Comparison of ENCODE assay signal across 18 cellular contexts in genomic region chr6:89640804-89641203, GRCh38. TPM values are rescaled to one million over a fixed set of nuclear protein-coding genes. Genes with fewer than 3 reads are reported as not detected.
DNase-seq lines count a peak whose midpoint lies in the region; ATAC-seq and TF ChIP-seq lines count a peak whose summit lies in the region.
"Had no signal": no experiment of that assay in that cellular context is flagged by ENCODE, and none has a peak within 500 bp of the region (broad histone marks: within the 10 kb centered on the region; RNA-seq: fewer than 3 reads in every experiment).

No MANE protein-coding gene starts in this region.

- H3F3A ChIP-seq in GM23248 (ENCODE audit: insufficient read depth) (peaks cover 16% of the 10 kb centered on the region; the same call in 1 of the 2 replicates), neural progenitor cell (ENCODE audit: low read depth) (peaks cover 32% of the 10 kb centered on the region)

- H3K9me3 Mint-ChIP-seq in endothelial cell (ENCODE audit: unreplicated experiment), result no peaks in the 10 kb centered on the region
- H3K9me3 Mint-ChIP-seq in neural progenitor cell, result no peaks in the 10 kb centered on the region
- H3K9me3 Mint-ChIP-seq: central memory CD8-positive, alpha-beta T cell had no signal

- peak; percentile 63 for DNase-seq in GM23248
- DNase-seq in RPMI7951 (ENCODE audit: low read depth), result peak; percentile 48
- no peak for DNase-seq in endothelial cell (ENCODE audit: low spot score)
- DNase-seq in neural progenitor cell (ENCODE audit: low spot score), result no peak
- no peak for DNase-seq in DMS114 treated with DMSO at 0.1 percent for 48 hours (lab: John Stamatoyannopoulos, UW; ENCODE audit: unreplicated experiment)
- DNase-seq in 8988T, result no peak
- DNase-seq in NCI-H345 (lab: John Stamatoyannopoulos, UW), result no peak
- DNase-seq: activated CD8-positive, alpha-beta memory T cell treated with anti-CD3 and anti-CD28 coated beads for 24 hours; activated gamma-delta T cell treated with Interleukin-2 at 50 U/mL for 16 hours; head of caudate nucleus; NCI-H1048; stimulated activated CD4-positive, alpha-beta T cell treated with anti-CD3 and anti-CD28 coated beads, Interleukin-2, amount 100 ng/mL, for 24 hours; stimulated activated CD8-positive, alpha-beta memory T cell treated with anti-CD3 and anti-CD28 coated beads, Interleukin-4, amount 100 ng/mL, for 48 hours; thyroid gland had no signal

- no peak for TF ChIP-seq CTCF in endothelial cell (IDR thresholded peaks at IDR 0.05; ENCODE audit: unreplicated experiment)
- no peak for TF ChIP-seq CTCF in neural progenitor cell (IDR thresholded peaks at IDR 0.05)

- H4K20me1 ChIP-seq in GM23248 (ENCODE audit: insufficient read depth), result no peaks in the 10 kb centered on the region
- peaks cover 28% of the 10 kb centered on the region for H4K20me1 ChIP-seq in neural progenitor cell (ENCODE audit: low read depth)

- 44 to 69% methylated on average over 2 to 4 of the region's 4 CpGs for WGBS in GM23248 (ENCODE audit: low coverage in 1 of 2, low lambda C conversion rate in 2 of 2, missing lambda C conversion rate in 2 of 2), 2 experiments

- no peaks in the 10 kb centered on the region for H3K27me3 ChIP-seq in GM23248 (replicated peaks; ENCODE audit: insufficient read depth)
- H3K27me3 ChIP-seq in neural progenitor cell, result no peaks in the 10 kb centered on the region
- H3K27me3 ChIP-seq: thyroid gland had no signal

- H3K4me3 Mint-ChIP-seq in endothelial cell (ENCODE audit: unreplicated experiment) (peak overlapping the region; percentile 70), neural progenitor cell (peak overlapping the region; percentile 22)
- H3K4me3 Mint-ChIP-seq: CD14-positive monocyte; central memory CD8-positive, alpha-beta T cell had no signal

- ATAC-seq in GM21737 (IDR thresholded peaks at IDR 0.05; ENCODE audit: unreplicated experiment), result no peak
- ATAC-seq: HepG2 had no signal

- H3K4me3 ChIP-seq in GM23248 (no peak overlapping the region), neural progenitor cell (no peak overlapping the region)
- H3K4me3 ChIP-seq: thyroid gland had no signal

- H3K36me3 Mint-ChIP-seq in endothelial cell (ENCODE audit: low read depth, unreplicated experiment), result peaks cover 30% of the 10 kb centered on the region
- H3K36me3 Mint-ChIP-seq in neural progenitor cell, result peaks cover 13% of the 10 kb centered on the region

- H3K4me1 Mint-ChIP-seq in endothelial cell (ENCODE audit: unreplicated experiment) (peaks cover 9% of the 10 kb centered on the region), neural progenitor cell (peaks cover 29% of the 10 kb centered on the region)

- H3K9me3 ChIP-seq in GM23248 (ENCODE audit: low read depth), result no peaks in the 10 kb centered on the region
- H3K9me3 ChIP-seq in neural progenitor cell (ENCODE audit: low read depth), result no peaks in the 10 kb centered on the region
- H3K9me3 ChIP-seq: thyroid gland had no signal

- H3K27ac ChIP-seq in GM23248, result peak overlapping the region; percentile 37
- no peak overlapping the region for H3K27ac ChIP-seq in neural progenitor cell
- H3K27ac ChIP-seq: thyroid gland had no signal

- no peak overlapping the region for H2AFZ ChIP-seq in GM23248
- H2AFZ ChIP-seq in neural progenitor cell (replicated peaks), result no peak overlapping the region

- peaks cover 18% of the 10 kb centered on the region for H3K79me2 ChIP-seq in GM23248 (ENCODE audit: insufficient read depth)
- peaks cover 31% of the 10 kb centered on the region for H3K79me2 ChIP-seq in neural progenitor cell (ENCODE audit: low read depth)

- no peak overlapping the region for H3K4me2 ChIP-seq in GM23248 (ENCODE audit: unreplicated experiment)
- H3K4me2 ChIP-seq in neural progenitor cell, result no peak overlapping the region

- H3K27ac Mint-ChIP-seq in endothelial cell (ENCODE audit: unreplicated experiment), result peak overlapping the region; percentile 67
- no peak overlapping the region for H3K27ac Mint-ChIP-seq in neural progenitor cell

- no peaks in the 10 kb centered on the region for H3K9me2 ChIP-seq in GM23248 (ENCODE audit: insufficient read depth)

- peaks cover 3% of the 10 kb centered on the region for H3K27me3 Mint-ChIP-seq in endothelial cell (ENCODE audit: unreplicated experiment)
- H3K27me3 Mint-ChIP-seq in neural progenitor cell (ENCODE audit: insufficient read depth, low read depth), result peaks cover 4% of the 10 kb centered on the region
- H3K27me3 Mint-ChIP-seq: central memory CD8-positive, alpha-beta T cell had no signal

- H3K4me1 ChIP-seq in GM23248 (ENCODE audit: insufficient read depth) (peaks cover 12% of the 10 kb centered on the region), neural progenitor cell (peaks cover 11% of the 10 kb centered on the region)

- in situ Hi-C loops in GM23248 (cut with MboI), result no loop called here

- no peak overlapping the region for H3K9ac ChIP-seq in GM23248
- H3K9ac ChIP-seq in neural progenitor cell, result no peak overlapping the region

- H3K36me3 ChIP-seq in GM23248 (ENCODE audit: low read depth), result peaks cover 11% of the 10 kb centered on the region; the same call in 1 of the 2 replicates
- H3K36me3 ChIP-seq in neural progenitor cell, result peaks cover 8% of the 10 kb centered on the region

RNA-seq across cellular contexts. Expression of gene LYRM2, which starts 2.3 kb away (rescaled TPM):
- total RNA-seq in GM23248 (2014; rRNA removed; shearing (Covaris generic)), result 30.1 and 30.6 TPM in 2 replicates
- polyA plus RNA-seq in GM23248 (2016; fragmentation: Nextera tagmentation; extraction: Ambion mirVana), result 68.2 and 69.5 TPM in 2 replicates
- total RNA-seq in RPMI7951 (2014; rRNA removed; shearing (Covaris generic)), result 24.5 and 29.1 TPM in 2 replicates
- total RNA-seq in endothelial cell (ENCODE audit: unreplicated experiment) (16.0 TPM), neural progenitor cell (ENCODE audit: low replicate concordance) (21.6 and 37.1 TPM in 2 replicates)

Comparison
In these comparisons a context has a peak if more than half of its experiments do, and no peak if none do; other contexts are left out.
1. DNase-seq: peak in GM23248 (single experiment) and RPMI7951 (single experiment); none in endothelial cell (single experiment), neural progenitor cell (single experiment), DMS114 treated with DMSO at 0.1 percent for 48 hours (single experiment), 8988T (single experiment) and NCI-H345 (single experiment).